In the genomic region with DNA sequence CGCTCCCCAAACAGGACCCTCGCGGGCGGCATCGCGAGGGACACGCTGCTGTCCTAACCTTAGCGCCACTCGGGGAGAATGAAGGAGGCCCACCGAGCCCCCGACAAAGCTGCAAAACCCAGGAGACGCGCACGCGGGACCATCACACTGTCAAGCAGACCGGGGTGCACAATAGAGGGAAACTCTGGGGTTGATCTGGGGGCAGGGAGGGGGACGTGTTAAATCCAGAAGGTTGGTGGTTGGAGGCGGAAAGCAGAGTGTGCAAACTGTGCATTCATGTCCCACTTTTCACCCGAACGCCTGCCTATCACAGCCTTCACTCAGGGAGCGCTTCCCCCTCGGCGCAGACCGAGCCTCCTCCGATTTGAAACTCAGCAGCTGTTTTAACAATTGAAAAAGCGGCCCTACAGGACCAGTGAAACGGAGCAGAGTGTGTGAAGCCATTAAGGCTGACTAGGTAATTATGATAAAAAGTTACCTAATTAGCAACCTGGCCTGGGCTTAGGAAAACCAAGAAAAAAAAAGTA, we compare ENCODE assay signal across 8 cellular contexts. TPM values are rescaled to one million over a fixed set of nuclear protein-coding genes. Genes with fewer than 3 reads are reported as not detected.
DNase-seq lines count a peak whose midpoint lies in the region; ATAC-seq and TF ChIP-seq lines count a peak whose summit lies in the region.

No MANE protein-coding gene starts in this region.

- H3K4me3 ChIP-seq in GM08714 (ENCODE audit: low read length) (peak overlapping the region; percentile 15; the same call in 1 of the 2 replicates), Panc1 (ENCODE audit: low read depth in 2 of 2, low read length in 2 of 2) (peak overlapping the region; percentile 13 to 23; a peak in 2 of 4 replicates), fibroblast of lung (replicated peaks in 1 of 4; ENCODE audit: control extremely low read depth in 1 of 4, insufficient read depth in 1 of 4, low read depth in 3 of 4, low read length in 4 of 4) (peak overlapping the region; percentile 58 to 69 (median 66)), neural progenitor cell (peak overlapping the region; percentile 59)

- CTCF ChIA-PET in Panc1 (lab: Charles Lee) = no interaction called here

- H3K9me3 ChIP-seq in Panc1 (ENCODE audit: control insufficient read depth, insufficient read depth, low read depth, low read length) (no peaks in the 10 kb centered on the region), fibroblast of lung (ENCODE audit: control insufficient read depth, insufficient read depth, low read depth, low read length) (no peaks in the 10 kb centered on the region), neural progenitor cell (ENCODE audit: low read depth) (no peaks in the 10 kb centered on the region)

- TF ChIP-seq CTCF in Panc1 (IDR thresholded peaks at IDR 0.05) (no peak), fibroblast of lung (conservative IDR thresholded peaks at IDR 0.05 in 1 of 2, IDR thresholded peaks at IDR 0.05 in 1 of 2; ENCODE audit: low read depth in 1 of 2, low read length in 2 of 2) (no peak), neural progenitor cell (IDR thresholded peaks at IDR 0.05) (no peak)

- H3K36me3 ChIP-seq in Panc1 (ENCODE audit: control insufficient read depth, insufficient read depth, low read length) (no peaks in the 10 kb centered on the region), fibroblast of lung (ENCODE audit: control insufficient read depth, insufficient read depth, low read length) (no peaks in the 10 kb centered on the region), neural progenitor cell (no peaks in the 10 kb centered on the region)

- H3K27ac ChIP-seq in Panc1 (ENCODE audit: low read length) = no peak overlapping the region
- H3K27ac ChIP-seq in fibroblast of lung (ENCODE audit: insufficient read depth, low read length) = no peak overlapping the region
- no peak overlapping the region for H3K27ac ChIP-seq in neural progenitor cell

- H3K36me3 Mint-ChIP-seq in neural progenitor cell = no peaks in the 10 kb centered on the region

- ATAC-seq in Panc1 (no peak), GM19035 (IDR thresholded peaks at IDR 0.05; ENCODE audit: unreplicated experiment) (no peak)

- peak overlapping the region; percentile 87 for H2AFZ ChIP-seq in fibroblast of lung (ENCODE audit: low read length)
- peak overlapping the region; percentile 98 for H2AFZ ChIP-seq in neural progenitor cell (replicated peaks)

- H3K9ac ChIP-seq in fibroblast of lung (ENCODE audit: insufficient read depth, low read length) (no peak overlapping the region), neural progenitor cell (no peak overlapping the region)

- intact Hi-C loops in Panc1 (cut with micrococcal nuclease; ENCODE audit: unreplicated experiment) = no loop called here

- no peaks in the 10 kb centered on the region for H3K9me3 Mint-ChIP-seq in neural progenitor cell

- H3K27me3 ChIP-seq in Panc1 (ENCODE audit: control insufficient read depth, insufficient read depth, low read length) (peaks cover 4% of the 10 kb centered on the region), fibroblast of lung (ENCODE audit: control insufficient read depth, insufficient read depth, low read length) (no peaks in the 10 kb centered on the region), neural progenitor cell (peaks cover 66% of the 10 kb centered on the region)

- DNase-seq in Panc1 (ENCODE audit: low read depth, low spot score) = no peak
- no peak for DNase-seq in fibroblast of lung (ENCODE audit: low read depth in 2 of 2)
- DNase-seq in neural progenitor cell (ENCODE audit: low spot score) = peak; percentile 66
- no peak for DNase-seq in effector CD4-positive, alpha-beta T cell
- DNase-seq in NCI-H1930 (lab: John Stamatoyannopoulos, UW) = no peak
- no peak for DNase-seq in T-helper 9 cell

- peaks cover 17% of the 10 kb centered on the region for H3F3A ChIP-seq in neural progenitor cell (ENCODE audit: low read depth)

- peaks cover 33% of the 10 kb centered on the region for H3K27me3 Mint-ChIP-seq in neural progenitor cell (ENCODE audit: insufficient read depth, low read depth)

- H4K20me1 ChIP-seq in fibroblast of lung (ENCODE audit: control insufficient read depth, extremely low read depth, insufficient read depth, low read length) = no peaks in the 10 kb centered on the region
- H4K20me1 ChIP-seq in neural progenitor cell (ENCODE audit: low read depth) = no peaks in the 10 kb centered on the region

- BruUV-seq in Panc1 (replicated peaks; lab: Mats Ljungman, UMichigan) = no TSS peak

- peak overlapping the region; percentile 89 for H3K4me3 Mint-ChIP-seq in neural progenitor cell

- no peaks in the 10 kb centered on the region for H3K79me2 ChIP-seq in fibroblast of lung (ENCODE audit: control insufficient read depth, insufficient read depth, low read length)
- H3K79me2 ChIP-seq in neural progenitor cell (ENCODE audit: low read depth) = no peaks in the 10 kb centered on the region

- POLR2A ChIA-PET in Panc1 (lab: Charles Lee) = no interaction called here

- H3K4me2 ChIP-seq in fibroblast of lung (ENCODE audit: extremely low read depth, insufficient read depth, low read length) (peak overlapping the region; percentile 85), neural progenitor cell (peak overlapping the region; percentile 95)

- H3K4me1 Mint-ChIP-seq in neural progenitor cell = peaks cover 12% of the 10 kb centered on the region

- in situ Hi-C loops in Panc1 (cut with HindIII; ENCODE audit: low pct_unique_long_range_greater_than_20kb, low sequenced_read_pairs) = no loop called here

- H3K27ac Mint-ChIP-seq in neural progenitor cell = peak overlapping the region; percentile 75

- no peaks in the 10 kb centered on the region; the same call in 1 of the 2 replicates for H3K4me1 ChIP-seq in Panc1 (ENCODE audit: control insufficient read depth, insufficient read depth, low read length)
- H3K4me1 ChIP-seq in fibroblast of lung (ENCODE audit: control insufficient read depth, extremely low read depth, insufficient read depth, low read length) = peaks cover 1% of the 10 kb centered on the region
- H3K4me1 ChIP-seq in neural progenitor cell = peaks cover 7% of the 10 kb centered on the region

RNA-seq across cellular contexts. Expression of gene NDNF, which starts 0.6 kb away (rescaled TPM):
- total RNA-seq in Panc1 (2021; ENCODE audit: unreplicated experiment) (0.10 TPM), fibroblast of lung (6.4 and 10.0 TPM in 2 replicates), neural progenitor cell (ENCODE audit: low replicate concordance) (4.0 and 4.2 TPM in 2 replicates)
- polyA plus RNA-seq in Panc1 (2012; ENCODE audit: insufficient read length) = not detected
- 1.8 and 9.6 TPM in 2 replicates for polyA plus RNA-seq in fibroblast of lung
- polyA plus RNA-seq in fibroblast of lung (2012) = 1.6 and 8.1 TPM in 2 replicates
- polyA minus RNA-seq in fibroblast of lung (ENCODE audit: low replicate concordance) = 1.7 and 6.6 TPM in 2 replicates

Comparison
In these comparisons a context has a peak if more than half of its experiments do, and no peak if none do; other contexts are left out.
1. H3K4me3 ChIP-seq: peak in every context shown above with its lines; median percentile 66 in fibroblast of lung; 59 in neural progenitor cell; 18 in Panc1; 15 in GM08714.